22 cellular contexts compared by ENCODE assay signal in genomic region chr17:79948918-79949645, GRCh38.
A peak's percentile ranks its signal among the peaks of the same experiment; 100 is the strongest.
DNase-seq lines count a peak whose midpoint lies in the region; ATAC-seq and TF ChIP-seq lines count a peak whose summit lies in the region.
"Had no signal": no experiment of that assay in that cellular context is flagged by ENCODE, and none has a peak within 500 bp of the region (broad histone marks: within the 10 kb centered on the region; RNA-seq: fewer than 3 reads in every experiment).

No MANE protein-coding gene starts in this region.

- H2BK120ac ChIP-seq in mesendoderm (ENCODE audit: low read depth, low read length) = no peak overlapping the region

- H4K20me1 ChIP-seq in GM23338 (replicated peaks; ENCODE audit: insufficient read depth) (no peaks in the 10 kb centered on the region; the same call in 1 of the 2 replicates), osteoblast (ENCODE audit: insufficient read depth, low read length) (peaks cover 17% of the 10 kb centered on the region)

- H3K9me3 ChIP-seq in NT2/D1 (ENCODE audit: insufficient read depth, low read length) = no peaks in the 10 kb centered on the region
- H3K9me3 ChIP-seq in osteoblast (ENCODE audit: low read depth, low read length) = no peaks in the 10 kb centered on the region
- H3K9me3 ChIP-seq: prostate gland had no signal

- TF ChIP-seq CTCF in GM23338 (conservative IDR thresholded peaks at IDR 0.05; ENCODE audit: low read depth in 2 of 2) (no peak), glutamatergic neuron (IDR thresholded peaks at IDR 0.05; ENCODE audit: partially characterized antibody, unreplicated experiment) (no peak), osteoblast (IDR thresholded peaks at IDR 0.05; ENCODE audit: extremely low read depth, low read depth, low read length) (no peak)

- no peak overlapping the region for H3K56ac ChIP-seq in mesendoderm (ENCODE audit: low read length)

- H3K4me1 ChIP-seq in GM23338 (ENCODE audit: insufficient read depth) (peaks cover 52% of the 10 kb centered on the region), NT2/D1 (ENCODE audit: insufficient read depth, insufficient read length) (peaks cover 42% of the 10 kb centered on the region), osteoblast (ENCODE audit: insufficient read depth, low read length) (peaks cover 19% of the 10 kb centered on the region), mesendoderm (ENCODE audit: control insufficient read depth, low read depth, low read length) (peaks cover 12% of the 10 kb centered on the region)
- H3K4me1 ChIP-seq: foreskin keratinocyte had no signal

- H3K4ac ChIP-seq in mesendoderm (ENCODE audit: low read depth, low read length) = no peak overlapping the region

- peak; percentile 7 for ATAC-seq in GM23338
- ATAC-seq in GM19023 (IDR thresholded peaks at IDR 0.05; ENCODE audit: unreplicated experiment) = no peak
- no peak for ATAC-seq in GM21423 (IDR thresholded peaks at IDR 0.05; ENCODE audit: unreplicated experiment)
- no peak for ATAC-seq in GM21367 (IDR thresholded peaks at IDR 0.05; ENCODE audit: unreplicated experiment)
- ATAC-seq: foreskin keratinocyte, PC-3 had no signal

- peaks cover 22% of the 10 kb centered on the region for H3K27me3 Mint-ChIP-seq in GM23338 (ENCODE audit: insufficient read depth, low read depth, poor library complexity)
- H3K27me3 Mint-ChIP-seq in glutamatergic neuron (ENCODE audit: unreplicated experiment) = peaks cover 15% of the 10 kb centered on the region
- H3K27me3 Mint-ChIP-seq: activated naive CD8-positive, alpha-beta T cell had no signal

- H3K36me3 Mint-ChIP-seq in GM23338 (ENCODE audit: low read depth) = peaks cover 35% of the 10 kb centered on the region
- no peaks in the 10 kb centered on the region for H3K36me3 Mint-ChIP-seq in glutamatergic neuron (ENCODE audit: unreplicated experiment)
- H3K36me3 Mint-ChIP-seq: activated naive CD8-positive, alpha-beta T cell had no signal

- H3K18ac ChIP-seq in mesendoderm (ENCODE audit: low read length) = no peak overlapping the region

- no peak overlapping the region for H2AFZ ChIP-seq in GM23338
- no peak overlapping the region for H2AFZ ChIP-seq in osteoblast (ENCODE audit: low read length)

- DNase-seq in GM23338 (ENCODE audit: low spot score) = no peak
- DNase-seq in NT2/D1 (ENCODE audit: low read depth, low spot score) = no peak
- DNase-seq in glutamatergic neuron = peak; percentile 18
- DNase-seq in osteoblast (ENCODE audit: insufficient read length, low spot score, missing footprints) = peak; percentile 71
- no peak for DNase-seq in mesendoderm
- DNase-seq: activated CD8-positive, alpha-beta memory T cell treated with anti-CD3 and anti-CD28 coated beads, Interleukin-2, amount 50 U/mL, for 4 hours; DMS79 treated with DMSO at 0.1 percent for 48 hours; foreskin keratinocyte; HFFc6; Kasumi-1; NCI-H146; NCI-H526; PC-3; stimulated activated CD4-positive, alpha-beta T cell treated with anti-CD3 and anti-CD28 coated beads, Interleukin-15, amount 100 ng/mL, for 24 hours; T-helper 1 cell had no signal

- no peak overlapping the region for H4K5ac ChIP-seq in mesendoderm (ENCODE audit: low read length)

- H3K4me1 Mint-ChIP-seq in GM23338 (peaks cover 58% of the 10 kb centered on the region), glutamatergic neuron (ENCODE audit: low read depth, unreplicated experiment) (peaks cover 32% of the 10 kb centered on the region)

- peak overlapping the region; percentile 71 for H3K4me3 Mint-ChIP-seq in GM23338
- no peak overlapping the region for H3K4me3 Mint-ChIP-seq in glutamatergic neuron (ENCODE audit: unreplicated experiment)
- H3K4me3 Mint-ChIP-seq: activated naive CD8-positive, alpha-beta T cell; HFFc6 had no signal

- H3K4me2 ChIP-seq in GM23338 (peak overlapping the region; percentile 83), osteoblast (ENCODE audit: insufficient read depth, low read length) (no peak overlapping the region), mesendoderm (ENCODE audit: low read length) (no peak overlapping the region)

- H3K9ac ChIP-seq in NT2/D1 (ENCODE audit: insufficient read length, low read depth) (peak overlapping the region; percentile 87), mesendoderm (ENCODE audit: low read length) (no peak overlapping the region)

- H3K9me3 Mint-ChIP-seq in GM23338 (no peaks in the 10 kb centered on the region), glutamatergic neuron (ENCODE audit: unreplicated experiment) (peaks cover 12% of the 10 kb centered on the region)
- H3K9me3 Mint-ChIP-seq: HFFc6 had no signal

- WGBS in mesendoderm (ENCODE audit: extremely low coverage, insufficient coverage, low lambda C conversion rate) = no CpG with 5 or more reads among the region's 32 CpGs

- H4K8ac ChIP-seq in mesendoderm (ENCODE audit: low read depth, low read length) = no peak overlapping the region

- H3K4me3 ChIP-seq in GM23338 (peak overlapping the region; percentile 51), NT2/D1 (ENCODE audit: insufficient read length, low read depth) (peak overlapping the region; percentile 58), osteoblast (ENCODE audit: insufficient read depth, low read length) (no peak overlapping the region), mesendoderm (ENCODE audit: low read length) (no peak overlapping the region)
- H3K4me3 ChIP-seq: cardiac muscle cell, prostate gland had no signal

- peaks cover 47% of the 10 kb centered on the region for H3F3A ChIP-seq in GM23338 (replicated peaks; ENCODE audit: low read depth)

- no peak overlapping the region for H2BK5ac ChIP-seq in mesendoderm (ENCODE audit: low read length)

- no peak overlapping the region for H2AK5ac ChIP-seq in mesendoderm (ENCODE audit: low read length)

- peaks cover 20% of the 10 kb centered on the region for H3K79me2 ChIP-seq in GM23338 (replicated peaks; ENCODE audit: insufficient read depth)
- H3K79me2 ChIP-seq in osteoblast (ENCODE audit: insufficient read depth, low read length) = peaks cover 2% of the 10 kb centered on the region
- no peaks in the 10 kb centered on the region for H3K79me2 ChIP-seq in mesendoderm (ENCODE audit: control insufficient read depth, insufficient read depth, low read length)

- H3K27ac Mint-ChIP-seq in GM23338 (peak overlapping the region; percentile 94), glutamatergic neuron (ENCODE audit: unreplicated experiment) (no peak overlapping the region)
- H3K27ac Mint-ChIP-seq: activated naive CD8-positive, alpha-beta T cell; HFFc6 had no signal

- no peaks in the 10 kb centered on the region for H3K79me1 ChIP-seq in mesendoderm (ENCODE audit: low read length)

- no peak overlapping the region for H2BK15ac ChIP-seq in mesendoderm (replicated peaks; ENCODE audit: low read depth)

- H3K27ac ChIP-seq in GM23338 (ENCODE audit: low read depth) (peak overlapping the region; percentile 95), osteoblast (ENCODE audit: low read depth, low read length) (no peak overlapping the region), mesendoderm (ENCODE audit: low read depth, low read length) (no peak overlapping the region)
- H3K27ac ChIP-seq: C4-2B, cardiac muscle cell, foreskin keratinocyte, prostate gland had no signal

- H3K23ac ChIP-seq in mesendoderm (ENCODE audit: low read length) = no peak overlapping the region

- no peaks in the 10 kb centered on the region for H3K9me2 ChIP-seq in GM23338 (ENCODE audit: insufficient read depth)

- no peaks in the 10 kb centered on the region for H3K36me3 ChIP-seq in GM23338 (ENCODE audit: insufficient read depth)
- H3K36me3 ChIP-seq in NT2/D1 (ENCODE audit: insufficient read depth, insufficient read length, low read length) = peaks cover 46% of the 10 kb centered on the region
- H3K36me3 ChIP-seq in osteoblast (ENCODE audit: insufficient read depth, low read length) = peaks cover 5% of the 10 kb centered on the region
- H3K36me3 ChIP-seq in mesendoderm (ENCODE audit: control insufficient read depth, insufficient read depth, low read length) = peaks cover 2% of the 10 kb centered on the region
- H3K36me3 ChIP-seq: cardiac muscle cell had no signal

- H3K27me3 ChIP-seq in GM23338 (ENCODE audit: insufficient read depth) = no peaks in the 10 kb centered on the region; the same call in 1 of the 2 replicates
- H3K27me3 ChIP-seq in NT2/D1 (ENCODE audit: insufficient read depth, insufficient read length) = no peaks in the 10 kb centered on the region
- no peaks in the 10 kb centered on the region for H3K27me3 ChIP-seq in osteoblast (ENCODE audit: insufficient read depth, low read length)
- H3K27me3 ChIP-seq in mesendoderm (ENCODE audit: insufficient read depth, low read length, poor library complexity) = no peaks in the 10 kb centered on the region
- H3K27me3 ChIP-seq: cardiac muscle cell, foreskin keratinocyte had no signal

TF ChIP-seq in GM23338, 12 proteins besides CTCF, POLR2A, EP300 and RAD21 (continues in another document):
- TF ChIP-seq JUNB (IDR thresholded peaks at IDR 0.05; ENCODE audit: unreplicated experiment) (no peak), REST (IDR thresholded peaks at IDR 0.05; ENCODE audit: unreplicated experiment) (no peak), CREB1 (CRISPR knock-in tag; IDR thresholded peaks at IDR 0.05; ENCODE audit: low read depth) (no peak), POLR2AphosphoS5 (IDR thresholded peaks at IDR 0.05; ENCODE audit: low read depth) (no peak), STAT1 (IDR thresholded peaks at IDR 0.05; ENCODE audit: unreplicated experiment) (no peak)

Comparison
In these comparisons a context has a peak if more than half of its experiments do, and no peak if none do; other contexts are left out.
1. DNase-seq: peak in glutamatergic neuron (single experiment) and osteoblast (single experiment); none in GM23338 (single experiment), NT2/D1 (single experiment) and mesendoderm (single experiment).
2. H3K4me3 ChIP-seq: peak in GM23338 (single experiment) and NT2/D1 (single experiment); none in osteoblast (single experiment) and mesendoderm (single experiment).